ENCODE assay signal across 18 cellular contexts in the genomic region with DNA sequence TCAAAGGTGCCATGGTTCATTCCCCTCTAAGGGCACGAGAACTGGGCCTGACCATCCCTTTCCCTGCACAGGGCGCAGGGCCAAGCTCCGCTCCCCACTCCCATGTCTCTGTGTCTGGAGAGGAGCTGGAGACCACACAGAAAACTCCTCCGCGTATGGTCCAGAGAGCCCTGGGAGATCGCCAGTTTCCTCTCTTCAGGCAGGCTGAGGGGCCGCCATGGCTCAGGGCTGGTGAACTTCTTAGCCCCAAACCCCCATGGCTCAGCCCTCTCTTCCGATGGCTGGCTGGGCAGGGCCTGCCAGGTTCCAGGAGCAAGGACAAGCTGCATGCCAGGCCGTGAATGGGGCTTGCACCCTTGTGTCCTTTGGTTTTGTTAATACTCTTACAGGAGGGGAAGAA.
"Had no signal": no experiment of that assay in that cellular context is flagged by ENCODE, and none has a peak within 500 bp of the region (broad histone marks: within the 10 kb centered on the region; RNA-seq: fewer than 3 reads in every experiment).

No MANE protein-coding gene starts in this region.

- H3K27ac ChIP-seq: dorsolateral prefrontal cortex, gastroesophageal sphincter, SK-N-MC had no signal

- H3K4me1 ChIP-seq: gastroesophageal sphincter had no signal

- DNase-seq: activated CD4-positive, alpha-beta T cell treated with anti-CD3 and anti-CD28 coated beads, Interleukin-2, amount 50 U/mL, for 1 hour; activated effector memory CD4-positive, alpha-beta T cell treated with Interleukin-2 at 50 U/mL for 16 hours; activated naive CD4-positive, alpha-beta T cell treated with anti-CD3 and anti-CD28 coated beads, Interleukin-2, amount 50 U/mL, for 16 hours; activated T-cell treated with anti-CD3 and anti-CD28 coated beads, Interleukin-2, amount 50 U/mL, for 24 hours; dorsolateral prefrontal cortex; erythroblast; nephron progenitor cell; occipital lobe; psoas muscle; stimulated activated CD4-positive, alpha-beta T cell treated with anti-CD3 and anti-CD28 coated beads, Interleukin-1b, Interleukin-23, amount 100 ng/mL, for 48 hours; T-cell; T1000 had no signal

- H3K36me3 ChIP-seq: gastroesophageal sphincter had no signal

- H3K27me3 ChIP-seq: dorsolateral prefrontal cortex, gastroesophageal sphincter had no signal

- H3K4me3 ChIP-seq: dorsolateral prefrontal cortex, gastroesophageal sphincter, psoas muscle, SK-N-MC had no signal

- H3K9me3 ChIP-seq: psoas muscle had no signal

- ATAC-seq: activated CD4-positive, CD25-positive, alpha-beta regulatory T cell treated with anti-CD3 and anti-CD28 coated beads, Interleukin-2, amount 50 U/mL, for 24 hours; activated CD8-positive, alpha-beta memory T cell treated with anti-CD3 and anti-CD28 coated beads, Interleukin-2, amount 10 ng/mL, durations not matched to agents 7 days and 5 days; gastroesophageal sphincter; left lobe of liver; sciatic nerve; T-cell had no signal
